ENCODE assay signal across 9 cellular contexts in the genomic region with DNA sequence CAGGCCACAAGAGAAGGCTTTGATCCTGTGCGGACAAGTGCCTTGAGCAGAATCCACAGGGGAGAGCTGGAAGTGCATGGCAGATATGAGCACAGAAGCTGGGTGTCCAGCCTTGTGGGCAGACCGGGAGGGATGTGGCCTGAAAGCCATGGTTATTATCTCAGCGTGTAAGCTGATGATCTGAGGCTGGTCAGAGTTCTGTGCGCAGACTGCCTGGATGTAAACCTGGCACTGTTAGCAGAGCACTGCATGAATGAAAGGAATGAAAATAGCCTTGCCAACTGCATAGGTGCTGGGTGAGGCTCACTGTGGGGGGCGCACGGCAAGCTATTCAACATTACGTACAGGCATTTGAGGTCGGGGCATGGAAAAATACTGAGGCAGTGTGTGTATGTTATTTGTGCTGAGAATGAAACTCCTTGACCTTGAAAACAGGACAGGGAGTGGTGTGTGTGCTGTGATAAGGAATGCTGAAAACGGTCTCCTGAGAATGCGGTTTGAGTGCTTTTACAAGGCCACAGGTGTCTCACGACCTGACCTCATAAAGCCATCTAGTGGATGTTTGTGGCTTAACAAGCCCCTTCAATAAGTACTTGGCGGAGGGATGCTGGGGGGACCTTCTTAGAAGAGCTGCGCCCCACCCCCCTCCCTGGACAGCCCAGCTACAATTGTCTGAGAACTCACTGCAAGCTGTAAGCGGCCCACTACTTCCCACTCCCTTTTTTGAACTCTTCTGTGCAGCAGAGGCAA. TPM values are rescaled to one million over a fixed set of nuclear protein-coding genes. Genes with fewer than 3 reads are reported as not detected.
DNase-seq lines count a peak whose midpoint lies in the region; ATAC-seq and TF ChIP-seq lines count a peak whose summit lies in the region.
"Had no signal": no experiment of that assay in that cellular context is flagged by ENCODE, and none has a peak within 500 bp of the region (broad histone marks: within the 10 kb centered on the region; RNA-seq: fewer than 3 reads in every experiment).

No MANE protein-coding gene starts in this region.

- TF ChIP-seq CTCF in GM13976 (IDR thresholded peaks at IDR 0.05; ENCODE audit: borderline replicate concordance, control extremely low read depth, extremely low read depth, insufficient read depth, missing control alignments) (peak; percentile 41), epithelial cell of proximal tubule (conservative IDR thresholded peaks at IDR 0.05; ENCODE audit: low read depth, low read length) (peak; percentile 70), neural crest cell (conservative IDR thresholded peaks at IDR 0.05) (peak; percentile 54)

- DNase-seq in GM13976 (ENCODE audit: low spot score) (peak; percentile 11), NCI-H510A (lab: John Stamatoyannopoulos, UW) (peak; percentile 13), epithelial cell of proximal tubule (ENCODE audit: low read depth) (peak; percentile 51), neural crest cell (ENCODE audit: low read depth, low spot score) (no peak), T-helper 17 cell (no peak), activated T-cell treated with anti-CD3 and anti-CD28 coated beads for 4 hours (no peak), NCI-H2196 (lab: John Stamatoyannopoulos, UW; ENCODE audit: unreplicated experiment) (no peak)
- DNase-seq: T-cell had no signal

- H3K4me3 Mint-ChIP-seq in neural crest cell (no peak overlapping the region), T-helper 17 cell (no peak overlapping the region)
- H3K4me3 Mint-ChIP-seq: T-cell had no signal

- ATAC-seq in T-helper 17 cell (no peak), GM18502 (IDR thresholded peaks at IDR 0.05; ENCODE audit: poor library complexity, unreplicated experiment) (no peak)

- in situ Hi-C loops in GM13976 (cut with MboI; ENCODE audit: low sequenced_read_pairs, unreplicated experiment), result no loop called here

- H3K4me1 Mint-ChIP-seq in neural crest cell, result peaks cover 8% of the 10 kb centered on the region
- peaks cover 8% of the 10 kb centered on the region for H3K4me1 Mint-ChIP-seq in T-helper 17 cell

- no peak overlapping the region for H3K4me3 ChIP-seq in epithelial cell of proximal tubule (ENCODE audit: low read depth, low read length)

- H3K27ac Mint-ChIP-seq in neural crest cell (ENCODE audit: unreplicated experiment) (no peak overlapping the region), T-helper 17 cell (no peak overlapping the region)
- H3K27ac Mint-ChIP-seq: T-cell had no signal

- H3K36me3 Mint-ChIP-seq in neural crest cell (ENCODE audit: low read depth) (peaks cover 8% of the 10 kb centered on the region), T-helper 17 cell (ENCODE audit: low read depth) (peaks cover 2% of the 10 kb centered on the region)
- H3K36me3 Mint-ChIP-seq: T-cell had no signal

- H3K27me3 Mint-ChIP-seq in neural crest cell (ENCODE audit: low read depth) (no peaks in the 10 kb centered on the region), T-helper 17 cell (peaks cover 45% of the 10 kb centered on the region)

- peaks cover 5% of the 10 kb centered on the region for H3K9me3 Mint-ChIP-seq in neural crest cell
- H3K9me3 Mint-ChIP-seq: T-cell had no signal

- H3K9me3 ChIP-seq in T-helper 17 cell (ENCODE audit: control insufficient read depth, low read length, poor library complexity, severe bottlenecking), result no peaks in the 10 kb centered on the region

RNA-seq across cellular contexts. Expression of a gene that starts 18.7 kb away (rescaled TPM):
- 1.0 and 1.6 TPM in 2 replicates for total RNA-seq in epithelial cell of proximal tubule
- 3.7 and 5.7 TPM in 2 replicates for total RNA-seq in neural crest cell
- total RNA-seq in T-helper 17 cell, result 1 to 10 TPM; 1.0 to 1.2 TPM

RNA-seq across cellular contexts. Expression of a gene that starts 21.8 kb away (rescaled TPM):
- total RNA-seq in epithelial cell of proximal tubule (1.0 and 4.4 TPM in 2 replicates), neural crest cell (3.8 and 3.9 TPM in 2 replicates), T-helper 17 cell (not detected)

Comparison
In these comparisons a context has a peak if more than half of its experiments do, and no peak if none do; other contexts are left out.
1. DNase-seq: peak in GM13976 (single experiment), NCI-H510A (single experiment) and epithelial cell of proximal tubule (single experiment); none in neural crest cell (single experiment), T-helper 17 cell (0 of 3), activated T-cell treated with anti-CD3 and anti-CD28 coated beads for 4 hours (single experiment) and NCI-H2196 (single experiment).
2. Peak in every context shown above with its lines, with median percentiles within 50 percentile points of each other: CTCF ChIP-seq.